12 cellular contexts compared by ENCODE assay signal in the genomic region with DNA sequence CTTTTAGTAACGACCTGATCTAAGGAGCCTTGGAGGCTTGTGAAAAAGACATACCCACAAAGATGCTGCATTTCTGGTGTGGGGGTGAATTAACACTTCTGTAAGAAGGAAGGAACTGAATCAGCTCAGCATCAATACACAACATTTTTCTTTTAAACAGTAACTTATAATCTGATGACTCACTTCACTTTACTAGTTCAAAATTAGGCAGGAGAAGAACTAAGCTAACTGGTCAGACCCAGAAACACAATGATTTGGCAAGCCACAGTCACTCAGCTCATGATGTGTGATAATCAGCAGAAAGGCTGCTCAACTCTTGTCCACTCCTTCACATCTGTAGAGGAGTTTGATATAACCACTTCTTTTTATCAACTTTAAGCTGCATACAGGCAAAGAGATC. TPM values are rescaled to one million over a fixed set of nuclear protein-coding genes. Genes with fewer than 3 reads are reported as not detected.
DNase-seq lines count a peak whose midpoint lies in the region; ATAC-seq, FAIRE-seq and TF ChIP-seq lines count a peak whose summit lies in the region.
"Had no signal": no experiment of that assay in that cellular context is flagged by ENCODE, and none has a peak within 500 bp of the region (broad histone marks: within the 10 kb centered on the region; RNA-seq: fewer than 3 reads in every experiment).

No MANE protein-coding gene starts in this region.

- H3K36me3 ChIP-seq in sigmoid colon (no peaks in the 10 kb centered on the region), uterus (no peaks in the 10 kb centered on the region)

- no peak overlapping the region for H3K27ac ChIP-seq in sigmoid colon
- H3K27ac ChIP-seq in uterus = no peak overlapping the region
- H3K27ac ChIP-seq: hepatocyte had no signal

- H3K27me3 ChIP-seq in sigmoid colon (no peaks in the 10 kb centered on the region), uterus (no peaks in the 10 kb centered on the region)
- H3K27me3 ChIP-seq: hepatocyte had no signal

- no peak overlapping the region for H3K4me3 ChIP-seq in foreskin fibroblast (ENCODE audit: low read depth in 1 of 2, low read length in 2 of 2)
- no peak overlapping the region for H3K4me3 ChIP-seq in sigmoid colon
- no peak overlapping the region for H3K4me3 ChIP-seq in uterus
- H3K4me3 ChIP-seq: hepatocyte had no signal

- 79 to 80% methylated on average over 1 of the region's 1 CpG for WGBS in sigmoid colon, 2 donors

- peak; percentile 70 for FAIRE-seq in GM12892 (lab: Jason Lieb, UNC)
- FAIRE-seq in H54 (lab: Jason Lieb, UNC) = peak; percentile 86
- peak; percentile 96 for FAIRE-seq in RCC 7860 (lab: Jason Lieb, UNC)

- intact Hi-C loops in sigmoid colon (cut with DNase I) (no loop called here), uterus (cut with DNase I; ENCODE audit: low total_unique reads) (no loop called here)

- TF ChIP-seq EP300 in sigmoid colon (IDR thresholded peaks at IDR 0.05) = no peak

- DNase-seq in GM12892 (ENCODE audit: insufficient read length) (no peak), H54 (ENCODE audit: insufficient read length, low spot score) (no peak), RCC 7860 (ENCODE audit: low spot score) (peak; percentile 70), foreskin fibroblast (peak; percentile 37 to 53), sigmoid colon (no peak), uterus (no peak), GM19240 (ENCODE audit: insufficient read length, low spot score) (no peak)
- DNase-seq: activated gamma-delta T cell, NCI-H146 had no signal

- TF ChIP-seq POLR2A in GM12892 (IDR thresholded peaks at IDR 0.05; ENCODE audit: low read depth, low read length) (no peak), H54 (IDR thresholded peaks at IDR 0.05; ENCODE audit: low read depth, low read length) (no peak), sigmoid colon (IDR thresholded peaks at IDR 0.05) (no peak), uterus (IDR thresholded peaks at IDR 0.05) (no peak)

- peaks cover 0 to 7% (median 3%) of the 10 kb centered on the region in 4 donors for H3K4me1 ChIP-seq in sigmoid colon
- H3K4me1 ChIP-seq in uterus = no peaks in the 10 kb centered on the region

- no peaks in the 10 kb centered on the region for H3K9me3 ChIP-seq in sigmoid colon
- H3K9me3 ChIP-seq in uterus = no peaks in the 10 kb centered on the region

- no peak for ATAC-seq in GM18519 (IDR thresholded peaks at IDR 0.05; ENCODE audit: low FRiP score, unreplicated experiment)

- TF ChIP-seq CTCF in foreskin fibroblast (IDR thresholded peaks at IDR 0.05; ENCODE audit: low read depth, low read length) (no peak), sigmoid colon (IDR thresholded peaks at IDR 0.05) (no peak), uterus (IDR thresholded peaks at IDR 0.05) (no peak)

RNA-seq across cellular contexts. Expression of gene MMAA, which starts 4.6 kb away (rescaled TPM):
- 12.1 TPM for polyA plus RNA-seq in GM12892 (2012; ENCODE audit: missing spikeins)
- 1 to 10 TPM; 2.5 to 6.6 (median 2.7) TPM for total RNA-seq in sigmoid colon
- polyA plus RNA-seq in sigmoid colon = 10 to 100 TPM in 2 of 3 donors, 1 to 10 TPM in 1; 9.6 to 12.3 (median 11.7) TPM
- total RNA-seq in uterus = 1 to 10 TPM in 2 of 4 donors, under 1 TPM in 2; 0.26 to 7.5 (median 3.5) TPM

RNA-seq across cellular contexts. Expression of gene C4orf51, which starts 56.1 kb away (rescaled TPM):
- polyA plus RNA-seq in GM12892 (2012; ENCODE audit: missing spikeins) = not detected
- total RNA-seq in sigmoid colon = not detected
- not detected for polyA plus RNA-seq in sigmoid colon
- total RNA-seq in uterus = not detected
- total RNA-seq: G401, hepatocyte had no signal
- polyA plus RNA-seq: hepatocyte had no signal

Comparison
In these comparisons a context has a peak if more than half of its experiments do, and no peak if none do; other contexts are left out.
1. DNase-seq: peak in RCC 7860 (single experiment) and foreskin fibroblast (2 of 2); none in GM12892 (single experiment), H54 (single experiment), sigmoid colon (single experiment), uterus (0 of 2) and GM19240 (single experiment).